12 cellular contexts compared by ENCODE assay signal in the genomic region with DNA sequence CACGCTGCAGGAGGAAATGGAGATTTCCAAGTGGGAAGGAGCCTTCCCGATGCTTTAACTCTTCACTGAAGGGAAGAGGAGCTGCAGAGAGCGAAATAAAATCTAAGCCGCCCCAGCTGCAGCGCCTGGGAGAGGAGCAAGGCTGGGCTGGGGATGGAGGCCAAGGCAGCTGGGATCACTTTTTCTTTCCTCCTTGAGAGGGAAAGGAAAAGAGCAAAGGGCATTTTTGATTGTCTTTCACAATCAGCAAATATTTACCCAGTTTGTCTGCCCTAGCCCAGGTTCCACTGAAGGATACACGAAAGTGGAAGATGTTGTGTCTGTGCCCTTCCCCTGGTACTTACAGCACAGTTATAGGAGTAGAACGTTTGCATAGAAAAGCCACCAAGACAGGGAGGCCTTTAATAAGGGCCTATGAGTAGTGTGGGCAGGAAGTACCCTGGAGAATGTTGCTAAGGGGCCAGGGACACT. TPM values are rescaled to one million over a fixed set of nuclear protein-coding genes. Genes with fewer than 3 reads are reported as not detected.
DNase-seq lines count a peak whose midpoint lies in the region; ATAC-seq and TF ChIP-seq lines count a peak whose summit lies in the region.
"Had no signal": no experiment of that assay in that cellular context is flagged by ENCODE, and none has a peak within 500 bp of the region (broad histone marks: within the 10 kb centered on the region; RNA-seq: fewer than 3 reads in every experiment).

No MANE protein-coding gene starts in this region.

- 22% methylated on average over 7 of the region's 7 CpGs for WGBS in right cardiac atrium
- 56 to 57% methylated on average over 3 to 6 of the region's 7 CpGs for WGBS in esophagus squamous epithelium, 2 donors

- H3K27me3 ChIP-seq in right cardiac atrium (ENCODE audit: control insufficient read depth, insufficient read depth) (no peaks in the 10 kb centered on the region), esophagus squamous epithelium (no peaks in the 10 kb centered on the region)
- H3K27me3 ChIP-seq: BE2C had no signal

- no peaks in the 10 kb centered on the region for H3K36me3 Mint-ChIP-seq in osteocyte (ENCODE audit: unreplicated experiment)

- H3K4me1 ChIP-seq in right cardiac atrium (ENCODE audit: control insufficient read depth, insufficient read depth, low read length) (peaks cover 59% of the 10 kb centered on the region), esophagus squamous epithelium (peaks cover 27 to 100% (median 78%) of the 10 kb centered on the region in 3 donors)

- H3K4me3 Mint-ChIP-seq in osteocyte (ENCODE audit: unreplicated experiment) = peak overlapping the region; percentile 46

- no peak for TF ChIP-seq CTCF in esophagus squamous epithelium (IDR thresholded peaks at IDR 0.05)
- no peak for TF ChIP-seq CTCF in osteocyte (IDR thresholded peaks at IDR 0.05)

- H3K36me3 ChIP-seq in esophagus squamous epithelium = no peaks in the 10 kb centered on the region
- H3K36me3 ChIP-seq: BE2C had no signal

- ATAC-seq in right cardiac atrium (no peak), Right ventricle myocardium inferior (no peak), HG03457 (IDR thresholded peaks at IDR 0.05; ENCODE audit: unreplicated experiment) (no peak), GM18498 (IDR thresholded peaks at IDR 0.05; ENCODE audit: unreplicated experiment) (no peak)

- intact Hi-C loops in right cardiac atrium (cut with DNase I) = loop anchor here in 1 of 4 donors (5.0 kb wide), 1 partner anchor 39 kb away; a partner anchor contains a TSS
- intact Hi-C loops in Right ventricle myocardium inferior (cut with DNase I) = loop anchor here (5.0 kb wide), 1 partner anchor 39 kb away; a partner anchor contains a TSS
- intact Hi-C loops in esophagus squamous epithelium (cut with DNase I) = no loop called here

- no peak for TF ChIP-seq POLR2A in esophagus squamous epithelium (IDR thresholded peaks at IDR 0.05)

- no peaks in the 10 kb centered on the region for H3K9me3 Mint-ChIP-seq in osteocyte (ENCODE audit: unreplicated experiment)

- no peak overlapping the region for H3K4me3 ChIP-seq in right cardiac atrium (ENCODE audit: low read length)
- H3K4me3 ChIP-seq in esophagus squamous epithelium = peak overlapping the region in 2 of 4 donors; percentile 25 to 48

- peak overlapping the region; percentile 96 for H3K27ac Mint-ChIP-seq in osteocyte (ENCODE audit: unreplicated experiment)

- H3K27ac ChIP-seq in right cardiac atrium (ENCODE audit: low read length) (peak overlapping the region; percentile 82), esophagus squamous epithelium (peak overlapping the region; percentile 51 to 85 (median 81))

- no peaks in the 10 kb centered on the region for H3K9me3 ChIP-seq in right cardiac atrium (ENCODE audit: control insufficient read depth, low read length)
- H3K9me3 ChIP-seq in esophagus squamous epithelium = no peaks in the 10 kb centered on the region
- H3K9me3 ChIP-seq: BE2C had no signal

- DNase-seq in right cardiac atrium (no peak), Right ventricle myocardium inferior (ENCODE audit: missing footprints) (no peak), esophagus squamous epithelium (lab: John Stamatoyannopoulos, UW) (no peak), osteocyte (ENCODE audit: extremely low spot score, unreplicated experiment) (no peak), middle frontal gyrus (ENCODE audit: extremely low spot score, low spot score) (no peak), cerebellum (ENCODE audit: low spot score) (no peak)
- DNase-seq: activated gamma-delta T cell treated with Interleukin-2 at 50 U/mL for 16 hours; NCI-H1105; stimulated activated CD4-positive, alpha-beta T cell treated with anti-CD3 and anti-CD28 coated beads, Interleukin-4, amount 100 ng/mL, for 4 hours had no signal

- H3K4me1 Mint-ChIP-seq in osteocyte (ENCODE audit: unreplicated experiment) = peaks cover 57% of the 10 kb centered on the region

- H3K27me3 Mint-ChIP-seq in osteocyte (ENCODE audit: unreplicated experiment) = peaks cover 2% of the 10 kb centered on the region

RNA-seq across cellular contexts. Expression of a gene that starts 38.8 kb away (rescaled TPM):
- 100 to 1,000 TPM; 210 to 340 (median 268) TPM for total RNA-seq in right cardiac atrium
- 149 TPM for polyA plus RNA-seq in right cardiac atrium
- total RNA-seq in Right ventricle myocardium inferior = 205 TPM
- 100 to 1,000 TPM in 2 of 4 donors, 10 to 100 TPM in 2; 86.7 to 151 (median 105) TPM for total RNA-seq in esophagus squamous epithelium
- total RNA-seq in osteocyte = 11.0 and 14.1 TPM in 2 replicates
- total RNA-seq in cerebellum = 13.0 TPM
